13 cellular contexts compared by ENCODE assay signal in genomic region chr3:71433631-71434030, GRCh38.
DNase-seq lines count a peak whose midpoint lies in the region; ATAC-seq and TF ChIP-seq lines count a peak whose summit lies in the region.
"Had no signal": no experiment of that assay in that cellular context is flagged by ENCODE, and none has a peak within 500 bp of the region (broad histone marks: within the 10 kb centered on the region; RNA-seq: fewer than 3 reads in every experiment).

No MANE protein-coding gene starts in this region.

- H3K4me3 Mint-ChIP-seq in activated T-cell treated with anti-CD3 and anti-CD28 coated beads, Interleukin-2, amount 50 U/mL, for 24 hours, result no peak overlapping the region
- peak overlapping the region in 1 of 5 experiments; percentile 14 for H3K4me3 Mint-ChIP-seq in brain

- peak overlapping the region; percentile 15 to 36 for H3K27ac ChIP-seq in prostate gland
- H3K27ac ChIP-seq: psoas muscle, SK-N-MC had no signal

- peaks cover 91% of the 10 kb centered on the region for H3K4me1 Mint-ChIP-seq in activated T-cell treated with anti-CD3 and anti-CD28 coated beads, Interleukin-2, amount 50 U/mL, for 24 hours (ENCODE audit: low read depth)
- H3K4me1 Mint-ChIP-seq in brain, result peaks cover 20% of the 10 kb centered on the region

- no peak overlapping the region for H2AFZ ChIP-seq in Loucy (ENCODE audit: low read length)

- no peak for DNase-seq in activated T-cell treated with anti-CD3 and anti-CD28 coated beads, Interleukin-2, amount 50 U/mL, for 24 hours
- no peak for DNase-seq in activated T-cell treated with anti-CD3 and anti-CD28 coated beads, Interleukin-2, amount 50 U/mL, for 1 hour
- DNase-seq in prostate gland (ENCODE audit: low spot score) (no peak), NCI-H1694 (lab: John Stamatoyannopoulos, UW) (no peak), left cardiac atrium (no peak)
- DNase-seq: activated gamma-delta T cell treated with Interleukin-2 at 50 U/mL for 16 hours; effector CD4-positive, alpha-beta T cell; PC-3; psoas muscle had no signal

- TF ChIP-seq CTCF in Loucy (conservative IDR thresholded peaks at IDR 0.05; ENCODE audit: low read length) (no peak), brain (conservative IDR thresholded peaks at IDR 0.05) (no peak), prostate gland (IDR thresholded peaks at IDR 0.05) (no peak)

- H3K4me3 ChIP-seq in Loucy (ENCODE audit: low read length, poor library complexity, severe bottlenecking) (no peak overlapping the region), prostate gland (no peak overlapping the region)
- H3K4me3 ChIP-seq: psoas muscle, SK-N-MC had no signal

- ATAC-seq in GM18511 (IDR thresholded peaks at IDR 0.05; ENCODE audit: unreplicated experiment) (no peak), left cardiac atrium (no peak)
- ATAC-seq: PC-3, psoas muscle had no signal

- H4K20me1 ChIP-seq in Loucy (ENCODE audit: insufficient read depth, low read length, poor library complexity, severe bottlenecking), result no peaks in the 10 kb centered on the region

- TF ChIP-seq POLR2A in prostate gland (IDR thresholded peaks at IDR 0.05), result no peak

- H3K9me3 Mint-ChIP-seq in activated T-cell treated with anti-CD3 and anti-CD28 coated beads, Interleukin-2, amount 50 U/mL, for 24 hours, result no peaks in the 10 kb centered on the region
- H3K9me3 Mint-ChIP-seq in brain, result peaks cover 0 to 13% (median 6%) of the 10 kb centered on the region in 5 experiments

- H3K4me2 ChIP-seq in Loucy (ENCODE audit: low read depth, low read length, poor library complexity, severe bottlenecking), result peak overlapping the region; percentile 12

- H3K27me3 ChIP-seq in Loucy (ENCODE audit: insufficient read depth, low read length, poor library complexity, severe bottlenecking) (no peaks in the 10 kb centered on the region), prostate gland (replicated peaks; ENCODE audit: insufficient read depth) (no peaks in the 10 kb centered on the region)

- 29% methylated on average over 9 of the region's 9 CpGs for WGBS in prostate gland

- H3K36me3 ChIP-seq in Loucy (ENCODE audit: insufficient read depth, low read length) (no peaks in the 10 kb centered on the region; the same call in 1 of the 2 replicates), prostate gland (no peaks in the 10 kb centered on the region)

- H3K27me3 Mint-ChIP-seq in activated T-cell treated with anti-CD3 and anti-CD28 coated beads, Interleukin-2, amount 50 U/mL, for 24 hours, result no peaks in the 10 kb centered on the region
- peaks cover 4% of the 10 kb centered on the region for H3K27me3 Mint-ChIP-seq in brain

- H3K36me3 Mint-ChIP-seq in activated T-cell treated with anti-CD3 and anti-CD28 coated beads, Interleukin-2, amount 50 U/mL, for 24 hours (ENCODE audit: low read depth), result peaks cover 11% of the 10 kb centered on the region
- peaks cover 10% of the 10 kb centered on the region for H3K36me3 Mint-ChIP-seq in brain

- H3K27ac Mint-ChIP-seq in activated T-cell treated with anti-CD3 and anti-CD28 coated beads, Interleukin-2, amount 50 U/mL, for 24 hours, result peak overlapping the region; percentile 95
- peak overlapping the region in 3 of 5 experiments; percentile 9 to 88 (median 29) for H3K27ac Mint-ChIP-seq in brain

- peak overlapping the region; percentile 68 for H3K9ac ChIP-seq in Loucy (ENCODE audit: low read depth, low read length, poor library complexity, severe bottlenecking)

- intact Hi-C loops in prostate gland (cut with DNase I) (no loop called here), left cardiac atrium (cut with DNase I) (no loop called here)

- no peaks in the 10 kb centered on the region for H3K9me2 ChIP-seq in Loucy (replicated peaks; ENCODE audit: low read depth, low read length)

- H3K4me1 ChIP-seq in Loucy (ENCODE audit: insufficient read depth, low read length, poor library complexity, severe bottlenecking) (peaks cover 40% of the 10 kb centered on the region), prostate gland (replicated peaks) (no peaks in the 10 kb centered on the region)

- H3K9me3 ChIP-seq in Loucy (ENCODE audit: insufficient read depth, low read depth, low read length), result no peaks in the 10 kb centered on the region
- H3K9me3 ChIP-seq in prostate gland, result no peaks in the 10 kb centered on the region
- H3K9me3 ChIP-seq: psoas muscle had no signal

- no peaks in the 10 kb centered on the region for H3F3A ChIP-seq in Loucy (ENCODE audit: low read depth)

- H3K79me2 ChIP-seq in Loucy (ENCODE audit: insufficient read depth, low read length), result peaks cover 69% of the 10 kb centered on the region; the same call in 1 of the 2 replicates
